ENCODE assay signal across 1 cellular context in genomic region chr1:54324750-54325704, GRCh38.
TF ChIP-seq lines count a peak whose summit lies in the region.

No MANE protein-coding gene starts in this region.

TF ChIP-seq in SK-N-SH, 30 proteins besides CTCF, POLR2A, EP300 and RAD21 (continued from another document):
- TF ChIP-seq EZH2phosphoT487 (IDR thresholded peaks at IDR 0.05; ENCODE audit: borderline replicate concordance, low read depth) = no peak
- TF ChIP-seq IRF3 (IDR thresholded peaks at IDR 0.05; ENCODE audit: low read depth, low read length) = no peak
- no peak for TF ChIP-seq TAF1 (IDR thresholded peaks at IDR 0.05; ENCODE audit: borderline replicate concordance, low read depth, low read length)
- no peak for TF ChIP-seq FOSL2 (IDR thresholded peaks at IDR 0.05; ENCODE audit: borderline replicate concordance, low read depth)
- TF ChIP-seq TCF12 (IDR thresholded peaks at IDR 0.05) = no peak
- TF ChIP-seq RXRA (IDR thresholded peaks at IDR 0.05; ENCODE audit: borderline replicate concordance, low read depth) = no peak
